In the genomic region with DNA sequence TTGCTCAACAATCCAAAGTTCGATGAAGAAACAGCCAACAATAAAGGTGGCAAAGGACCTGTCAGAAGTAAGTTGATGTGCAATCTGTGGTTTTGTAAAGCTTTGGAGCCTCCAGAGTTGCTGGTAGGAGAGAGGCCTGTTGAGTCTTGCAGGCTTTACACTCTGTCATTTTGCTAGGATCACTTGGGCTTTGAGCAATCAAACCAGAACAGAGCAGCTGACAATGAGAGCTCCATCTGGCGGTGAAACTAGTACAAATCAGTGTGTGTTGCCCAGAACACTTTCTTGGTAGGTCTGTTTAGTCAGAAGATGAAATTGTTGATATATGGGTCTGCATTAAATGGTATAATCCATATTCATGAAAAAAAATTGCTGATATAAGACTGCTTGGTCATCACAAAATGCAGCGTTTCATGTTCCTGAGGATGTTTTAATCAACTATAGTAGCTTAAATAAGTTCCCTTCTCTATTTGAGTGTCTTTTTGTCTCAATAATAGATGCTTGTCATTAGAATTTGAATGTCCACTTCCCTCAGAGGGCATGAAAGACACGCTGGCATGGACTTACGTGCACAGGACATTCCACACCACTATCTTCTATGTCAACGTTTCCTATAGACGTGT, we compare ENCODE assay signal across 8 cellular contexts. TPM values are rescaled to one million over a fixed set of nuclear protein-coding genes. Genes with fewer than 3 reads are reported as not detected.
A peak's percentile ranks its signal among the peaks of the same experiment; 100 is the strongest.
DNase-seq lines count a peak whose midpoint lies in the region; ATAC-seq, FAIRE-seq and TF ChIP-seq lines count a peak whose summit lies in the region.

No MANE protein-coding gene starts in this region.

- POLR2A ChIA-PET in CD8-positive, alpha-beta memory T cell (lab: Charles Lee) = interaction anchor here (0.7 to 1.2 kb wide), 2 partner anchors 40 to 127 kb away, joined by 3 to 5 read pairs; no protein-coding TSS in a partner anchor
- POLR2A ChIA-PET in GM12878 (lab: Charles Lee) = interaction anchor here (1.0 to 1.6 kb wide), 3 partner anchors 41 to 127 kb away, joined by 3 to 6 read pairs (median 5); no protein-coding TSS in a partner anchor

- no peaks in the 10 kb centered on the region for H3K9me3 ChIP-seq in CD8-positive, alpha-beta memory T cell (ENCODE audit: low read length)
- no peaks in the 10 kb centered on the region for H3K9me3 ChIP-seq in GM12878 (replicated peaks; ENCODE audit: control insufficient read depth, insufficient read depth, low read length)

- TF ChIP-seq POLR2A in GM12878 (IDR thresholded peaks at IDR 0.05; ENCODE audit: low read depth, low read length) = no peak

- TF ChIP-seq EP300 in GM12878 (IDR thresholded peaks at IDR 0.05; ENCODE audit: borderline replicate concordance in 1 of 2, control insufficient read depth in 1 of 2, low read depth in 2 of 2, low read length in 2 of 2) = no peak

- peaks cover 8 to 73% (median 22%) of the 10 kb centered on the region in 3 donors for H3K36me3 Mint-ChIP-seq in CD8-positive, alpha-beta memory T cell

- ATAC-seq in GM21390 (IDR thresholded peaks at IDR 0.05; ENCODE audit: unreplicated experiment) = peak; percentile 53
- ATAC-seq in GM12878 = peak; percentile 98
- ATAC-seq in HG03442 (IDR thresholded peaks at IDR 0.05; ENCODE audit: unreplicated experiment) = no peak

- in situ Hi-C loops in GM12878 (cut with MboI) = no loop called here

- no peaks in the 10 kb centered on the region for H3K79me2 ChIP-seq in GM12878 (ENCODE audit: control insufficient read depth, insufficient read depth, low read length)

- H3K9ac ChIP-seq in GM12878 (ENCODE audit: control insufficient read depth, insufficient read depth, low read length) = no peak overlapping the region

- 50% methylated on average over 7 of the region's 7 CpGs for whole genome bisulfite sequencing in GM12878 (ENCODE audit: insufficient coverage, insufficient replicate concordance, low lambda C conversion rate, missing lambda C conversion rate)

- DNase-seq in CD8-positive, alpha-beta memory T cell = peak; percentile 37 to 72 (median 47)
- DNase-seq in NCI-H1105 treated with DMSO at 0.1 percent for 48 hours (lab: John Stamatoyannopoulos, UW) (peak; percentile 51), T-helper 9 cell (peak; percentile 33), GM12878 (ENCODE audit: low read depth, low spot score) (peak; percentile 43), iPS DF 4.7 (ENCODE audit: extremely low read depth, low spot score) (peak; percentile 74)
- DNase-seq in stimulated activated CD4-positive, alpha-beta T cell treated with anti-CD3 and anti-CD28 coated beads, Interleukin-12 subunit alpha, Interleukin-12 subunit beta, amount 100 ng/mL, for 4 hours = peak; percentile 40

- peaks cover 5% of the 10 kb centered on the region for H3K36me3 ChIP-seq in CD8-positive, alpha-beta memory T cell (ENCODE audit: insufficient read depth, low read length)
- H3K36me3 ChIP-seq in GM12878 (ENCODE audit: control insufficient read depth in 2 of 2, insufficient read depth in 2 of 2, low read length in 1 of 2) = no peaks in the 10 kb centered on the region; a peak in 1 of 4 replicates

- no peak overlapping the region for H3K27ac ChIP-seq in CD8-positive, alpha-beta memory T cell (ENCODE audit: low read depth, low read length)
- H3K27ac ChIP-seq in GM12878 (ENCODE audit: control insufficient read depth, insufficient read depth) = no peak overlapping the region

- peak; percentile 74 for TF ChIP-seq RAD21 in GM12878 (IDR thresholded peaks at IDR 0.05; ENCODE audit: insufficient read depth, low read depth, low read length)

- no peaks in the 10 kb centered on the region for H4K20me1 ChIP-seq in GM12878 (ENCODE audit: control insufficient read depth, insufficient read depth)

- no peak overlapping the region for H3K27ac Mint-ChIP-seq in CD8-positive, alpha-beta memory T cell

- H3K4me2 ChIP-seq in GM12878 (ENCODE audit: control insufficient read depth, insufficient read depth) = no peak overlapping the region

- H3K4me1 Mint-ChIP-seq in CD8-positive, alpha-beta memory T cell = peaks cover 5 to 11% (median 6%) of the 10 kb centered on the region in 3 donors

- H3K27me3 ChIP-seq in CD8-positive, alpha-beta memory T cell (ENCODE audit: insufficient read depth, low read length, poor library complexity, severe bottlenecking) = no peaks in the 10 kb centered on the region
- no peaks in the 10 kb centered on the region for H3K27me3 ChIP-seq in GM12878 (replicated peaks in 1 of 2; ENCODE audit: control insufficient read depth in 2 of 2, insufficient read depth in 2 of 2, low read length in 1 of 2)

- SMC1A ChIA-PET in GM12878 (lab: Charles Lee; ENCODE audit: uncharacterized antibody, unreplicated experiment) = interaction anchor here (0.6 to 4.8 kb wide), 30 partner anchors 10 to 448 kb away, joined by 3 to 170 read pairs (median 5); partner anchors contain the start of genes LYSMD2 and SCG3

- no peaks in the 10 kb centered on the region for H3K4me1 ChIP-seq in CD8-positive, alpha-beta memory T cell (ENCODE audit: insufficient read depth, low read length)
- H3K4me1 ChIP-seq in GM12878 (ENCODE audit: control insufficient read depth, insufficient read depth, low read length) = no peaks in the 10 kb centered on the region

- RAD21 ChIA-PET in GM12878 (lab: Charles Lee; ENCODE audit: unreplicated experiment) = interaction anchor here (0.6 to 8.8 kb wide), 20 partner anchors 21 to 1058 kb away, joined by 3 to 232 read pairs (median 4); partner anchors contain the start of gene LYSMD2

- peak; percentile 74 to 77 (median 75) for TF ChIP-seq CTCF in GM12878 (IDR thresholded peaks at IDR 0.05 in 2 of 3, conservative IDR thresholded peaks at IDR 0.05 in 1 of 3; ENCODE audit: control insufficient read depth in 2 of 3, extremely low read depth in 1 of 3, insufficient read depth in 1 of 3, low read depth in 3 of 3, low read length in 3 of 3)

- intact Hi-C loops in GM12878 (cut with micrococcal nuclease; ENCODE audit: unreplicated experiment) = loop anchor here (1.0 to 5.0 kb wide), 3 partner anchors 40 to 240 kb away; partner anchors contain the start of gene LYSMD2

- H2AFZ ChIP-seq in GM12878 (ENCODE audit: control insufficient read depth, low read depth, low read length) = no peak overlapping the region

- H3K27me3 Mint-ChIP-seq in CD8-positive, alpha-beta memory T cell = no peaks in the 10 kb centered on the region

- CTCF ChIA-PET in CD8-positive, alpha-beta memory T cell (lab: Charles Lee) = interaction anchor here (0.7 to 4.3 kb wide), 22 partner anchors 10 to 166 kb away, joined by 3 to 97 read pairs (median 8); partner anchors contain the start of genes DMXL2 and LYSMD2
- CTCF ChIA-PET in GM12878 (lab: Yijun Ruan, JAX) = interaction anchor here (0.5 to 6.6 kb wide), 58 partner anchors 9 to 549 kb away, joined by 3 to 314 read pairs (median 6); partner anchors contain the start of genes DMXL2, LYSMD2 and SCG3

- no TSS peak for BruUV-seq in GM12878 (replicated peaks; lab: Mats Ljungman, UMichigan)

- H3K4me3 Mint-ChIP-seq in CD8-positive, alpha-beta memory T cell = no peak overlapping the region

- peak; percentile 100 for FAIRE-seq in GM12878 (lab: Jason Lieb, UNC)

- no peaks in the 10 kb centered on the region for H3K9me3 Mint-ChIP-seq in CD8-positive, alpha-beta memory T cell

- H3K4me3 ChIP-seq in CD8-positive, alpha-beta memory T cell (ENCODE audit: low read length) = no peak overlapping the region
- H3K4me3 ChIP-seq in GM12878 = no peak overlapping the region

RNA-seq across cellular contexts. Expression of gene TMOD2, which starts 25.7 kb away (rescaled TPM):
- 10 to 100 TPM in 1 of 2 experiments, 1 to 10 TPM in 1; 8.6 to 10.0 TPM for total RNA-seq in CD8-positive, alpha-beta memory T cell
- polyA plus RNA-seq in CD8-positive, alpha-beta memory T cell = 3.1 TPM
- total RNA-seq in GM12878 (2013; cell fraction: nucleolus; rRNA removed) = 8.5 and 10.5 TPM in 2 replicates
- total RNA-seq in GM12878 (2014; rRNA removed) (9.1 and 10.8 TPM in 2 replicates), GM12878 (2014; rRNA removed; fragmentation: Illumina TruSeq; extraction: Trizol) (12.6 and 13.9 TPM in 2 replicates), GM12878 (2021) (13.0 and 15.2 TPM in 2 replicates)
- 4.4 TPM for polyA plus RNA-seq in GM12878 (2011; ENCODE audit: low read depth)
- polyA plus RNA-seq in GM12878 (2011; rRNA removed) (0.61 and 0.66 TPM in 2 replicates), GM12878 (2014; fragmentation: Illumina TruSeq; extraction: Trizol) (10.5 and 16.0 TPM in 2 replicates), GM12878 (2014; fragmentation: Nextera tagmentation; extraction: Ambion mirVana) (1 to 10 TPM; 1.6 to 1.7 TPM), GM12878 (2014; rRNA removed) (6.9 and 7.6 TPM in 2 replicates), GM12878 (2016; fragmentation: Nextera tagmentation; extraction: Ambion mirVana) (1 to 10 TPM; 4.7 to 5.1 TPM)
- polyA plus RNA-seq in GM12878 (2011; cell fraction: cytosol; rRNA removed) = 0.22 and 0.24 TPM in 2 replicates
- 0.54 and 0.86 TPM in 2 replicates for polyA plus RNA-seq in GM12878 (2011; cell fraction: nucleus; rRNA removed)
- polyA plus RNA-seq in GM12878 (2012) = 1.0 and 1.8 TPM in 2 replicates
- polyA minus RNA-seq in GM12878 (2011; rRNA and poly(A)+ RNA removed) = 0.41 and 0.59 TPM in 2 replicates
- 0.13 TPM in 1 of 2 replicates, not detected in the other for polyA minus RNA-seq in GM12878 (2011; cell fraction: cytosol; rRNA and poly(A)+ RNA removed)
- 0.36 and 0.86 TPM in 2 replicates for polyA minus RNA-seq in GM12878 (2011; cell fraction: nucleus; rRNA and poly(A)+ RNA removed)

RNA-seq across cellular contexts. Expression of gene LYSMD2, which starts 39.6 kb away (rescaled TPM):
- total RNA-seq in CD8-positive, alpha-beta memory T cell = 10 to 100 TPM; 25.1 TPM
- 70.5 TPM for polyA plus RNA-seq in CD8-positive, alpha-beta memory T cell
- 6.2 and 7.8 TPM in 2 replicates for total RNA-seq in GM12878 (2013; cell fraction: nucleolus; rRNA removed)
- total RNA-seq in GM12878 (2014; rRNA removed) = 36.8 and 51.3 TPM in 2 replicates
- 42.4 and 44.4 TPM in 2 replicates for total RNA-seq in GM12878 (2014; rRNA removed; fragmentation: Illumina TruSeq; extraction: Trizol)
- 41.9 and 42.1 TPM in 2 replicates for total RNA-seq in GM12878 (2021)
- polyA plus RNA-seq in GM12878 (2011; ENCODE audit: low read depth) = 10.6 TPM
- 61.2 and 96.0 TPM in 2 replicates for polyA plus RNA-seq in GM12878 (2011; rRNA removed)
- 19.3 and 34.3 TPM in 2 replicates for polyA plus RNA-seq in GM12878 (2011; cell fraction: cytosol; rRNA removed)
- polyA plus RNA-seq in GM12878 (2011; cell fraction: nucleus; rRNA removed) = 18.3 and 18.4 TPM in 2 replicates
- 12.4 and 16.1 TPM in 2 replicates for polyA plus RNA-seq in GM12878 (2012)
- 40.3 and 50.4 TPM in 2 replicates for polyA plus RNA-seq in GM12878 (2014; fragmentation: Illumina TruSeq; extraction: Trizol)
- 10 to 100 TPM; 30.5 to 61.3 TPM for polyA plus RNA-seq in GM12878 (2014; fragmentation: Nextera tagmentation; extraction: Ambion mirVana)
- polyA plus RNA-seq in GM12878 (2014; rRNA removed) = 40.9 and 48.5 TPM in 2 replicates
- polyA plus RNA-seq in GM12878 (2016; fragmentation: Nextera tagmentation; extraction: Ambion mirVana) = 10 to 100 TPM; 49.4 to 54.9 TPM
- 8.7 and 9.4 TPM in 2 replicates for polyA minus RNA-seq in GM12878 (2011; rRNA and poly(A)+ RNA removed)
- 5.3 and 8.7 TPM in 2 replicates for polyA minus RNA-seq in GM12878 (2011; cell fraction: cytosol; rRNA and poly(A)+ RNA removed)
- 3.6 and 6.5 TPM in 2 replicates for polyA minus RNA-seq in GM12878 (2011; cell fraction: nucleus; rRNA and poly(A)+ RNA removed)

RNA-seq across cellular contexts. Expression of gene TMOD3, which starts 52.4 kb away (rescaled TPM):
- total RNA-seq in CD8-positive, alpha-beta memory T cell = 10 to 100 TPM; 52.6 to 54.0 TPM
- 34.0 TPM for polyA plus RNA-seq in CD8-positive, alpha-beta memory T cell
- 39.9 and 41.0 TPM in 2 replicates for total RNA-seq in GM12878 (2013; cell fraction: nucleolus; rRNA removed)
- 21.6 and 27.1 TPM in 2 replicates for total RNA-seq in GM12878 (2014; rRNA removed)
- 32.8 and 34.6 TPM in 2 replicates for total RNA-seq in GM12878 (2014; rRNA removed; fragmentation: Illumina TruSeq; extraction: Trizol)
- 32.2 and 32.6 TPM in 2 replicates for total RNA-seq in GM12878 (2021)
- 7.2 TPM for polyA plus RNA-seq in GM12878 (2011; ENCODE audit: low read depth)
- 19.4 and 34.8 TPM in 2 replicates for polyA plus RNA-seq in GM12878 (2011; rRNA removed)
- 6.3 and 7.8 TPM in 2 replicates for polyA plus RNA-seq in GM12878 (2011; cell fraction: cytosol; rRNA removed)
- polyA plus RNA-seq in GM12878 (2011; cell fraction: nucleus; rRNA removed) = 11.2 and 11.4 TPM in 2 replicates
- polyA plus RNA-seq in GM12878 (2012) = 10.8 and 13.7 TPM in 2 replicates
- 23.4 and 24.6 TPM in 2 replicates for polyA plus RNA-seq in GM12878 (2014; fragmentation: Illumina TruSeq; extraction: Trizol)
- polyA plus RNA-seq in GM12878 (2014; fragmentation: Nextera tagmentation; extraction: Ambion mirVana) = 1 to 10 TPM; 5.2 to 7.5 TPM
- 16.7 and 20.1 TPM in 2 replicates for polyA plus RNA-seq in GM12878 (2014; rRNA removed)
- 10 to 100 TPM; 35.7 to 39.4 TPM for polyA plus RNA-seq in GM12878 (2016; fragmentation: Nextera tagmentation; extraction: Ambion mirVana)
- polyA minus RNA-seq in GM12878 (2011; rRNA and poly(A)+ RNA removed) = 11.6 and 17.8 TPM in 2 replicates
- polyA minus RNA-seq in GM12878 (2011; cell fraction: cytosol; rRNA and poly(A)+ RNA removed) = 7.9 and 10.6 TPM in 2 replicates
- polyA minus RNA-seq in GM12878 (2011; cell fraction: nucleus; rRNA and poly(A)+ RNA removed) = 8.3 and 20.8 TPM in 2 replicates
